8 cellular contexts compared by ENCODE assay signal in the genomic region with DNA sequence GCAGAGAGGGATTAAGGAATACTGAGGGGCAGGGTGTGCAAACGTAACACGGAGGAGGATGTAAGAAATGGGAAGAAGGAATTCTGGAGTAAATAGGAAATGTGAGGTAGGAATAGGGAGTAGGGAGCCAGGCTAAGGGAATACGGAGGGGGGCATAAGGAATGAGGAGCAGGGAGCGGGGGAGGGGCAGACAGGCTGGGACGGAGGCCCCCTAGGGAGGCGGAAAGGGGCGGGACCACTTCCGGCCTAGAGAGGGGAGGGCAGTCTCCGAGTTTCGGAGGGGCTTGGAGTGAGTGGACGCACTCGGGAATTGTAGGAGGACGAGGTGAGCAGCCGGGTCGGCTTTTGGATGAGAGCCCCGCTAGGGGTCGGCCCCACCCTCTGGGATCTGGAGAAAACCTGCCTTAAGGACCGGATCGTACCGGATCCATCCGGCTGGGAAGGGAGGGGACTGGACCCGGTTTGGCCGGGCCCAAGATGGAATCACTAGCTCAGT. TPM values are rescaled to one million over a fixed set of nuclear protein-coding genes. Genes with fewer than 3 reads are reported as not detected.
DNase-seq lines count a peak whose midpoint lies in the region; ATAC-seq and TF ChIP-seq lines count a peak whose summit lies in the region.

No MANE protein-coding gene starts in this region.

- peak overlapping the region; percentile 86 for H3K4me3 ChIP-seq in AG10803 (ENCODE audit: low read length)
- H3K4me3 ChIP-seq in PC-3 (ENCODE audit: low read length): peak overlapping the region; percentile 83
- peak overlapping the region; percentile 88 for H3K4me3 ChIP-seq in trophoblast cell (ENCODE audit: low read depth, low read length)

- no peaks in the 10 kb centered on the region for H4K20me1 ChIP-seq in PC-3 (ENCODE audit: low read length)

- H4K91ac ChIP-seq in trophoblast cell (ENCODE audit: low read depth, low read length): peak overlapping the region; percentile 98

- H2BK12ac ChIP-seq in trophoblast cell (ENCODE audit: low read length): no peak overlapping the region

- no TSS peak for BruUV-seq in PC-3 (replicated peaks; lab: Mats Ljungman, UMichigan)

- WGBS in trophoblast cell (ENCODE audit: extremely low coverage, insufficient coverage, insufficient read length): no CpG with 5 or more reads among the region's 23 CpGs

- POLR2A ChIA-PET in PC-3 (lab: Charles Lee; ENCODE audit: unreplicated experiment): interaction anchor here (0.8 kb wide), 1 partner anchor 169 kb away, joined by 6 read pairs; no protein-coding TSS in a partner anchor

- H3K4me1 ChIP-seq in PC-3 (ENCODE audit: insufficient read depth, low read length): 0 out of 2 replicates have a peak, but pooled peaks cover 7% of the 10 kb centered on the region
- peaks cover 0 to 4% of the 10 kb centered on the region in 2 experiments for H3K4me1 ChIP-seq in trophoblast cell (ENCODE audit: control insufficient read depth in 1 of 2, insufficient read depth in 2 of 2, low read length in 2 of 2)

- peak overlapping the region; percentile 93 for H4K8ac ChIP-seq in trophoblast cell (ENCODE audit: low read depth, low read length)

- TF ChIP-seq CTCF in AG10803 (conservative IDR thresholded peaks at IDR 0.05; ENCODE audit: low read length) (no peak), PC-3 (conservative IDR thresholded peaks at IDR 0.05; ENCODE audit: low read depth, low read length) (no peak)

- peak overlapping the region; percentile 95 for H2AK5ac ChIP-seq in trophoblast cell (ENCODE audit: low read length)

- H3K79me1 ChIP-seq in trophoblast cell (ENCODE audit: low read length): peaks cover 13% of the 10 kb centered on the region

- H3K27ac Mint-ChIP-seq in activated naive CD8-positive, alpha-beta T cell treated with anti-CD3 and anti-CD28 coated beads, Interleukin-2, amount 50 U/mL, for 24 hours: peak overlapping the region; percentile 98

- ATAC-seq in GM18870 (IDR thresholded peaks at IDR 0.05; ENCODE audit: unreplicated experiment) (peak; percentile 2), HG03280 (IDR thresholded peaks at IDR 0.05; ENCODE audit: unreplicated experiment) (peak; percentile 22), PC-3 (peak; percentile 35), left cardiac atrium (peak; percentile 82 to 89)
- peak; percentile 37 for ATAC-seq in activated naive CD8-positive, alpha-beta T cell treated with anti-CD3 and anti-CD28 coated beads, Interleukin-2, amount 50 U/mL, for 24 hours

- H3K27ac ChIP-seq in PC-3 (ENCODE audit: low read length): peak overlapping the region; percentile 33; the same call in 1 of the 2 replicates
- peak overlapping the region; percentile 93 for H3K27ac ChIP-seq in trophoblast cell (ENCODE audit: low read depth, low read length)

- peaks cover 7% of the 10 kb centered on the region for H3K27me3 ChIP-seq in PC-3 (ENCODE audit: low read length)
- no peaks in the 10 kb centered on the region for H3K27me3 ChIP-seq in trophoblast cell (ENCODE audit: insufficient read depth, low read length)

- H3K4me3 Mint-ChIP-seq in activated naive CD8-positive, alpha-beta T cell treated with anti-CD3 and anti-CD28 coated beads, Interleukin-2, amount 50 U/mL, for 24 hours: peak overlapping the region; percentile 88

- DNase-seq in AG10803 (ENCODE audit: low read depth) (peak; percentile 28), PC-3 (no peak), left cardiac atrium (peak; percentile 71), trophoblast cell (peak in 1 of 2 donors; percentile 14), DMS53 treated with DMSO at 0.1 percent for 48 hours (lab: John Stamatoyannopoulos, UW; ENCODE audit: unreplicated experiment) (no peak)
- DNase-seq in activated naive CD8-positive, alpha-beta T cell treated with anti-CD3 and anti-CD28 coated beads, Interleukin-2, amount 50 U/mL, for 24 hours: peak; percentile 49

- peak overlapping the region; percentile 99 for H3K4ac ChIP-seq in trophoblast cell (ENCODE audit: low read depth, low read length)

- peak overlapping the region; percentile 97 for H3K18ac ChIP-seq in trophoblast cell (ENCODE audit: low read length)

- peaks cover 18% of the 10 kb centered on the region for H3K79me2 ChIP-seq in PC-3 (ENCODE audit: low read length)
- peaks cover 14% of the 10 kb centered on the region for H3K79me2 ChIP-seq in trophoblast cell (ENCODE audit: control insufficient read depth, insufficient read depth, low read length, poor library complexity)

- peak overlapping the region; percentile 96 for H2BK5ac ChIP-seq in trophoblast cell (ENCODE audit: low read depth, low read length, poor library complexity)

- H3K9ac ChIP-seq in PC-3 (ENCODE audit: low read length) (peak overlapping the region; percentile 68), trophoblast cell (ENCODE audit: low read length) (peak overlapping the region; percentile 93)

- intact Hi-C loops in PC-3 (cut with micrococcal nuclease) (loop anchor here (1.0 to 10.0 kb wide), 3 partner anchors 169 to 563 kb away; a partner anchor contains a TSS), left cardiac atrium (cut with DNase I) (loop anchor here in 1 of 2 donors (10.0 kb wide), 1 partner anchor 163 kb away; no protein-coding TSS in a partner anchor)

- H3K14ac ChIP-seq in trophoblast cell (ENCODE audit: low read length): peak overlapping the region; percentile 98

- CTCF ChIA-PET in PC-3 (lab: Charles Lee): no interaction called here

- peaks cover 10% of the 10 kb centered on the region for H3K36me3 Mint-ChIP-seq in activated naive CD8-positive, alpha-beta T cell treated with anti-CD3 and anti-CD28 coated beads, Interleukin-2, amount 50 U/mL, for 24 hours (ENCODE audit: low read depth)

- H3F3A ChIP-seq in PC-3 (ENCODE audit: low read length, unreplicated experiment): no peaks in the 10 kb centered on the region

- no peaks in the 10 kb centered on the region for H3K9me3 ChIP-seq in PC-3 (ENCODE audit: low read length)
- no peaks in the 10 kb centered on the region for H3K9me3 ChIP-seq in trophoblast cell (ENCODE audit: insufficient read depth, low read depth, low read length)

- H3K4me2 ChIP-seq in PC-3 (ENCODE audit: low read length): peak overlapping the region; percentile 100
- peak overlapping the region; percentile 81 for H3K4me2 ChIP-seq in trophoblast cell (ENCODE audit: low read length)

- H3K27me3 Mint-ChIP-seq in activated naive CD8-positive, alpha-beta T cell treated with anti-CD3 and anti-CD28 coated beads, Interleukin-2, amount 50 U/mL, for 24 hours: peaks cover 2% of the 10 kb centered on the region

- peak overlapping the region; percentile 96 for H4K12ac ChIP-seq in trophoblast cell (ENCODE audit: low read depth, low read length)

- H2AFZ ChIP-seq in PC-3 (ENCODE audit: low read length) (peak overlapping the region; percentile 95), trophoblast cell (ENCODE audit: insufficient read depth, low read length, poor library complexity) (peak overlapping the region; percentile 97)

- H3K23ac ChIP-seq in trophoblast cell (ENCODE audit: low read length): no peak overlapping the region

- H3K36me3 ChIP-seq in PC-3 (ENCODE audit: low read depth, low read length): no peaks in the 10 kb centered on the region
- peaks cover 29 to 39% of the 10 kb centered on the region in 2 experiments for H3K36me3 ChIP-seq in trophoblast cell (ENCODE audit: control insufficient read depth in 1 of 2, insufficient read depth in 2 of 2, low read length in 2 of 2)

- no peaks in the 10 kb centered on the region for H3K9me3 Mint-ChIP-seq in activated naive CD8-positive, alpha-beta T cell treated with anti-CD3 and anti-CD28 coated beads, Interleukin-2, amount 50 U/mL, for 24 hours

- no peaks in the 10 kb centered on the region for H3K9me2 ChIP-seq in PC-3 (replicated peaks; ENCODE audit: low read length)

- peaks cover 9% of the 10 kb centered on the region for H3K4me1 Mint-ChIP-seq in activated naive CD8-positive, alpha-beta T cell treated with anti-CD3 and anti-CD28 coated beads, Interleukin-2, amount 50 U/mL, for 24 hours

- peak overlapping the region; percentile 97 for H2BK120ac ChIP-seq in trophoblast cell (ENCODE audit: insufficient read depth, low read length, poor library complexity)

RNA-seq across cellular contexts. Expression of a gene that starts 0.6 kb away (rescaled TPM):
- total RNA-seq in PC-3 (2014; rRNA removed) (61.4 and 67.9 TPM in 2 replicates), left cardiac atrium (10 to 100 TPM; 80.8 to 92.6 TPM)
- 281 and 288 TPM in 2 replicates for polyA plus RNA-seq in trophoblast cell (2013)

RNA-seq across cellular contexts. Expression of a gene that starts 10.1 kb away (rescaled TPM):
- total RNA-seq in PC-3 (2014; rRNA removed) (not detected in 2 replicates), left cardiac atrium (not detected)
- not detected in 2 replicates for polyA plus RNA-seq in trophoblast cell (2013)

Comparison
In these comparisons a context has a peak if more than half of its experiments do, and no peak if none do; other contexts are left out.
1. DNase-seq: peak in AG10803 (single experiment), activated naive CD8-positive, alpha-beta T cell treated with anti-CD3 and anti-CD28 coated beads, Interleukin-2, amount 50 U/mL, for 24 hours (single experiment) and left cardiac atrium (single experiment); none in PC-3 (single experiment) and DMS53 treated with DMSO at 0.1 percent for 48 hours (single experiment).
2. ATAC-seq: peak in every context shown above with its lines; median percentile 86 in left cardiac atrium; 37 in activated naive CD8-positive, alpha-beta T cell treated with anti-CD3 and anti-CD28 coated beads, Interleukin-2, amount 50 U/mL, for 24 hours; 35 in PC-3; 22 in HG03280; 2 in GM18870.
3. Peak in every context shown above with its lines, with median percentiles within 50 percentile points of each other: H3K4me3 ChIP-seq.